In genomic region chr2:20650412-20650879, GRCh38 we compare ENCODE assay signal across 8 cellular contexts. TPM values are rescaled to one million over a fixed set of nuclear protein-coding genes. Genes with fewer than 3 reads are reported as not detected.
A peak's percentile ranks its signal among the peaks of the same experiment; 100 is the strongest.
DNase-seq lines count a peak whose midpoint lies in the region; ATAC-seq and TF ChIP-seq lines count a peak whose summit lies in the region.

No MANE protein-coding gene starts in this region.

- H3K36me3 ChIP-seq in OCI-LY7 (ENCODE audit: insufficient read depth, low read length), result no peaks in the 10 kb centered on the region
- no peaks in the 10 kb centered on the region for H3K36me3 ChIP-seq in kidney epithelial cell (ENCODE audit: control insufficient read depth, insufficient read depth, low read length)

- peak overlapping the region; percentile 90 for H2AFZ ChIP-seq in OCI-LY7 (ENCODE audit: low read length)

- peaks cover 43% of the 10 kb centered on the region for H3K4me1 Mint-ChIP-seq in stimulated activated memory B cell treated with anti-CD40 and anti-IgM and Interleukin-4, amounts not matched to agents 10 μg/mL and 1 μg/mL and 100 μg/mL, for 72 hours

- H3K27me3 ChIP-seq in kidney epithelial cell (ENCODE audit: control insufficient read depth, insufficient read depth, low read length), result no peaks in the 10 kb centered on the region

- no peaks in the 10 kb centered on the region for H3K9me3 ChIP-seq in OCI-LY7 (ENCODE audit: low read length)

- H3K27me3 Mint-ChIP-seq in stimulated activated memory B cell treated with anti-CD40 and anti-IgM and Interleukin-4, amounts not matched to agents 10 μg/mL and 1 μg/mL and 100 μg/mL, for 72 hours, result no peaks in the 10 kb centered on the region

- no peaks in the 10 kb centered on the region for H3K9me2 ChIP-seq in OCI-LY7 (ENCODE audit: insufficient read depth, low read length)

- no peaks in the 10 kb centered on the region for H4K20me1 ChIP-seq in OCI-LY7 (ENCODE audit: insufficient read depth, low read length)

- intact Hi-C loops in OCI-LY7 (cut with micrococcal nuclease; ENCODE audit: unreplicated experiment), result no loop called here

- ATAC-seq in HG02970 (IDR thresholded peaks at IDR 0.05; ENCODE audit: low FRiP score, unreplicated experiment), result peak; percentile 1
- ATAC-seq in stimulated activated memory B cell treated with anti-CD40 and anti-IgM and Interleukin-4, amounts not matched to agents 10 μg/mL and 1 μg/mL and 100 μg/mL, for 72 hours, result peak; percentile 0

- H3K36me3 Mint-ChIP-seq in stimulated activated memory B cell treated with anti-CD40 and anti-IgM and Interleukin-4, amounts not matched to agents 10 μg/mL and 1 μg/mL and 100 μg/mL, for 72 hours, result peaks cover 3% of the 10 kb centered on the region

- BruUV-seq in OCI-LY7 (replicated peaks; lab: Mats Ljungman, UMichigan), result no TSS peak

- no peaks in the 10 kb centered on the region for H3K9me3 Mint-ChIP-seq in stimulated activated memory B cell treated with anti-CD40 and anti-IgM and Interleukin-4, amounts not matched to agents 10 μg/mL and 1 μg/mL and 100 μg/mL, for 72 hours

- peak overlapping the region; percentile 84 for H3K4me2 ChIP-seq in OCI-LY7 (ENCODE audit: low read length)

- DNase-seq in stimulated activated CD4-positive, alpha-beta T cell treated with anti-CD3 and anti-CD28 coated beads, Interleukin-15, amount 100 ng/mL, for 24 hours, result peak; percentile 34
- DNase-seq in stimulated activated CD4-positive, alpha-beta T cell treated with anti-CD3 and anti-CD28 coated beads, Interleukin-2, amount 100 ng/mL, for 48 hours, result no peak
- peak; percentile 47 for DNase-seq in OCI-LY7 (ENCODE audit: low spot score)
- peak; percentile 75 for DNase-seq in cerebellum (ENCODE audit: low spot score)
- DNase-seq in kidney epithelial cell (ENCODE audit: low read depth), result no peak
- no peak for DNase-seq in putamen (ENCODE audit: low spot score)

- POLR2A ChIA-PET in OCI-LY7 (lab: Charles Lee), result interaction anchor here (0.6 to 3.6 kb wide), 7 partner anchors 26 to 597 kb away, joined by 3 to 24 read pairs (median 4); partner anchors contain the start of gene LDAH

- no peaks in the 10 kb centered on the region for H3K79me2 ChIP-seq in OCI-LY7 (ENCODE audit: insufficient read depth, low read depth, low read length)

- peak overlapping the region; percentile 90 for H3K4me3 Mint-ChIP-seq in stimulated activated memory B cell treated with anti-CD40 and anti-IgM and Interleukin-4, amounts not matched to agents 10 μg/mL and 1 μg/mL and 100 μg/mL, for 72 hours

- CTCF ChIA-PET in OCI-LY7 (lab: Charles Lee; ENCODE audit: unreplicated experiment), result interaction anchor here (1.0 to 1.8 kb wide), 4 partner anchors 16 to 35 kb away, joined by 3 to 12 read pairs (median 6); no protein-coding TSS in a partner anchor

- TF ChIP-seq CTCF in OCI-LY7 (conservative IDR thresholded peaks at IDR 0.05; ENCODE audit: low read length) (no peak), kidney epithelial cell (IDR thresholded peaks at IDR 0.05; ENCODE audit: insufficient read depth, low read length, poor library complexity, severe bottlenecking) (no peak)

- H3K27ac ChIP-seq in OCI-LY7 (ENCODE audit: low read depth, low read length, poor library complexity, severe bottlenecking), result no peak overlapping the region

- H3K4me3 ChIP-seq in OCI-LY7 (ENCODE audit: low read depth, low read length, poor library complexity, severe bottlenecking), result peak overlapping the region; percentile 77
- peak overlapping the region; percentile 76 for H3K4me3 ChIP-seq in kidney epithelial cell (ENCODE audit: low read depth, low read length)

- peaks cover 15% of the 10 kb centered on the region for H3K4me1 ChIP-seq in OCI-LY7 (ENCODE audit: insufficient read depth, low read length, poor library complexity, severe bottlenecking)

- peak overlapping the region; percentile 83 for H3K27ac Mint-ChIP-seq in stimulated activated memory B cell treated with anti-CD40 and anti-IgM and Interleukin-4, amounts not matched to agents 10 μg/mL and 1 μg/mL and 100 μg/mL, for 72 hours

RNA-seq across cellular contexts. Expression of gene HS1BP3, which starts 0.5 kb away (rescaled TPM):
- total RNA-seq in OCI-LY7 (2014; rRNA removed; shearing (Covaris generic)), result 9.5 and 10.6 TPM in 2 replicates
- total RNA-seq in OCI-LY7 (2022) (15.0 and 15.2 TPM in 2 replicates), cerebellum (10.0 TPM), kidney epithelial cell (41.7 and 42.4 TPM in 2 replicates)

RNA-seq across cellular contexts. Expression of gene GDF7, which starts 16.5 kb away (rescaled TPM):
- 0.06 and 0.10 TPM in 2 replicates for total RNA-seq in OCI-LY7 (2014; rRNA removed; shearing (Covaris generic))
- total RNA-seq in OCI-LY7 (2022) (0.06 and 0.13 TPM in 2 replicates), cerebellum (0.45 TPM), kidney epithelial cell (0.04 and 0.07 TPM in 2 replicates)

Comparison
In these comparisons a context has a peak if more than half of its experiments do, and no peak if none do; other contexts are left out.
1. DNase-seq: peak in stimulated activated CD4-positive, alpha-beta T cell treated with anti-CD3 and anti-CD28 coated beads, Interleukin-15, amount 100 ng/mL, for 24 hours (single experiment), OCI-LY7 (single experiment) and cerebellum (single experiment); none in stimulated activated CD4-positive, alpha-beta T cell treated with anti-CD3 and anti-CD28 coated beads, Interleukin-2, amount 100 ng/mL, for 48 hours (0 of 2), kidney epithelial cell (single experiment) and putamen (single experiment).